Comparison of ENCODE assay signal across 8 cellular contexts in the genomic region with DNA sequence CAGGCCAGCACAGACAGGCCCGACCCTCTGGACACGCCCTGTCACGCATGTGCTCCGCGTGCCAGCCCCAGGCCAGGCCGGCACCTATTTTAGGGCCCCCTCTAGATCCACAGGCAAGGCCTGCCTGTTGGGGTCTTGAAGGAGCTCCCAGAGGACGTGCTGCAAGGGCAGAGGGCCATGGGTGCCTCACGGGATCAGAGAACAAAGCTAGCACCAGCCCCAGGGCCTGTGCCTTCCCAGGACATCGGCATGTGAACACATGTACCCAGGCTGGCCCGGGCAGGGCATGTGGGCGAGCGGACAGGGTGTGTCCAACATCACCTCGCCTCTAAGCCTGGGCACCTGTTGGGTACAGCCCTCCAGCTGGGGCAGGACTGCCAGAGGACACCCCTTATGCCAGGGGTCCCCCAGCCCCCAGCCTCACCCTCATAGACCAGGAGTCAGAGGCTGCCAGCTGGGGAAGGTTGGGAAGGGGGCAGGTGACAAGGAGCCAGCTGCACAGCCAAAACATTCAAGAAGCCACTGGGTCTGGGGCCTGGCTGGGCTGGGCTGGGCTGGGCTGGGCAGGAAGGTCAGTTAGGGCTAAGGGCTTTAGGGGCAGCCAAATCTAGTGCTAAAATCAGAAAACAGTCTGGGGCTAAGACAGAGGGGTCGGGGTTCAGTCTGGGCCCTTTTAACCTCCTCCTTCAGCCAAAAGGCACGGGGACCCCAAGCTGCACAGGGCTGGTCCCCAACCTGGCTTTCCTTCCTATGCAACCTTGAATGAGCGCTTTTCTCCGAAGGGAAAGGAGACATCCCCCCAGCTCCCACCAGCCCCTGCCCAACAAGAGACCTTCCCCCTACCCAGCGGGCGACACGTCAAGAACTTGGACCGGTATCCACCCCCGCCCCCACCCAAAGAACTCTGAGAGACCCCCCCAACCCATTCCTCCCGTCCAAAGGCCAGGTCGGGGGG. TPM values are rescaled to one million over a fixed set of nuclear protein-coding genes. Genes with fewer than 3 reads are reported as not detected.
A peak's percentile ranks its signal among the peaks of the same experiment; 100 is the strongest.
DNase-seq lines count a peak whose midpoint lies in the region; ATAC-seq, FAIRE-seq and TF ChIP-seq lines count a peak whose summit lies in the region.

No MANE protein-coding gene starts in this region.

- H3K9me3 ChIP-seq in SK-N-MC (ENCODE audit: low read depth, low read length) (no peaks in the 10 kb centered on the region), lung (ENCODE audit: control insufficient read depth in 2 of 2, insufficient read depth in 1 of 2, low read length in 1 of 2) (no peaks in the 10 kb centered on the region), upper lobe of left lung (no peaks in the 10 kb centered on the region)

- peak; percentile 37; the same call in 1 of the 2 replicates for TF ChIP-seq POLR2A in GM12892 (IDR thresholded peaks at IDR 0.05; ENCODE audit: low read depth, low read length)
- TF ChIP-seq POLR2A in upper lobe of left lung (IDR thresholded peaks at IDR 0.05) = peak in 2 of 4 donors; percentile 53 to 87

- TF ChIP-seq EP300 in upper lobe of left lung (IDR thresholded peaks at IDR 0.05) = peak in 2 of 4 donors; percentile 4 to 24

- H3K27ac Mint-ChIP-seq in dendritic cell treated with granulocyte-macrophage colony-stimulating factor and Interleukin-4, amounts not matched to agents 40 ng/mL and 50 ng/mL, for 4 days = peak overlapping the region; percentile 100

- 5 to 6% methylated on average over 24 of the region's 24 CpGs for WGBS in lung, 2 donors
- WGBS in upper lobe of left lung, 2 donors = 0 to 15% methylated on average over 4 to 22 of the region's 24 CpGs

- H3K27me3 ChIP-seq in lung (ENCODE audit: control insufficient read depth, insufficient read depth) (no peaks in the 10 kb centered on the region), upper lobe of left lung (no peaks in the 10 kb centered on the region)

- H3K9ac ChIP-seq in SK-N-MC (ENCODE audit: insufficient read length) = peak overlapping the region; percentile 85

- no peaks in the 10 kb centered on the region for H3K27me3 Mint-ChIP-seq in dendritic cell treated with granulocyte-macrophage colony-stimulating factor and Interleukin-4, amounts not matched to agents 40 ng/mL and 50 ng/mL, for 4 days

- FAIRE-seq in GM12892 (lab: Jason Lieb, UNC) = no peak
- FAIRE-seq in GM19239 (lab: Jason Lieb, UNC) = no peak

- H3K27ac ChIP-seq in SK-N-MC (peak overlapping the region; percentile 91), lung (ENCODE audit: low read depth in 1 of 2, low read length in 1 of 2) (peak overlapping the region; percentile 98 to 99), upper lobe of left lung (peak overlapping the region; percentile 99 to 100 (median 100))

- TF ChIP-seq CTCF in lung (IDR thresholded peaks at IDR 0.05; ENCODE audit: control extremely low read depth, extremely low read depth) (no peak), upper lobe of left lung (IDR thresholded peaks at IDR 0.05) (no peak)

- H3K4me1 ChIP-seq in lung (ENCODE audit: control insufficient read depth in 2 of 2, insufficient read depth in 2 of 2, low read length in 2 of 2) (peaks cover 0 to 11% of the 10 kb centered on the region in 2 donors), upper lobe of left lung (peaks cover 53 to 82% (median 66%) of the 10 kb centered on the region in 4 donors)

- H3K4me3 ChIP-seq in SK-N-MC (peak overlapping the region; percentile 80), lung (peak overlapping the region; percentile 88), upper lobe of left lung (peak overlapping the region; percentile 71 to 97 (median 90))

- intact Hi-C loops in dendritic cell treated with granulocyte-macrophage colony-stimulating factor and Interleukin-4, amounts not matched to agents 40 ng/mL and 50 ng/mL, for 4 days (cut with micrococcal nuclease) = no loop called here

- H3K4me3 Mint-ChIP-seq in dendritic cell treated with granulocyte-macrophage colony-stimulating factor and Interleukin-4, amounts not matched to agents 40 ng/mL and 50 ng/mL, for 4 days = peak overlapping the region; percentile 97

- H3K4me1 Mint-ChIP-seq in dendritic cell treated with granulocyte-macrophage colony-stimulating factor and Interleukin-4, amounts not matched to agents 40 ng/mL and 50 ng/mL, for 4 days (ENCODE audit: low read depth) = peaks cover 64% of the 10 kb centered on the region

- H3K36me3 ChIP-seq in SK-N-MC (ENCODE audit: insufficient read depth, low read length) = peaks cover 23% of the 10 kb centered on the region
- peaks cover 0 to 3% of the 10 kb centered on the region in 2 donors for H3K36me3 ChIP-seq in lung (ENCODE audit: control insufficient read depth in 2 of 2, insufficient read depth in 2 of 2, low read length in 2 of 2)
- peaks cover 0 to 15% (median 6%) of the 10 kb centered on the region in 4 donors for H3K36me3 ChIP-seq in upper lobe of left lung

- no peaks in the 10 kb centered on the region for H3K9me3 Mint-ChIP-seq in dendritic cell treated with granulocyte-macrophage colony-stimulating factor and Interleukin-4, amounts not matched to agents 40 ng/mL and 50 ng/mL, for 4 days

- H3K36me3 Mint-ChIP-seq in dendritic cell treated with granulocyte-macrophage colony-stimulating factor and Interleukin-4, amounts not matched to agents 40 ng/mL and 50 ng/mL, for 4 days (ENCODE audit: low read depth) = peaks cover 62% of the 10 kb centered on the region

- DNase-seq in GM12892 (ENCODE audit: insufficient read length) = no peak
- no peak for DNase-seq in SK-N-MC (ENCODE audit: low read depth, low spot score)
- DNase-seq in lung (ENCODE audit: low spot score) = peak; percentile 75
- DNase-seq in upper lobe of left lung = peak; percentile 80 to 91
- DNase-seq in GM19239 (ENCODE audit: insufficient read length, low spot score) = no peak
- DNase-seq in germinal center (ENCODE audit: low spot score) = no peak
- DNase-seq in DMS153 (lab: John Stamatoyannopoulos, UW) = no peak

- ATAC-seq in lung (ENCODE audit: insufficient read depth, low FRiP score) (no peak), upper lobe of left lung (ENCODE audit: low FRiP score in 2 of 2) (peak; percentile 1 to 17)

RNA-seq across cellular contexts. Expression of a gene that starts 35.3 kb away (rescaled TPM):
- polyA plus RNA-seq in GM12892 (2012; ENCODE audit: missing spikeins) = 1.2 TPM
- total RNA-seq in lung (1 to 10 TPM in 1 of 2 donors, not detected in 1; 1.5 TPM), upper lobe of left lung (1 to 10 TPM in 2 of 6 donors, not detected in 4; 1.3 to 5.2 TPM)
- polyA plus RNA-seq in lung = under 1 TPM; 0.81 to 0.82 TPM

RNA-seq across cellular contexts. Expression of a gene that starts 46.4 kb away (rescaled TPM):
- 1.8 TPM for polyA plus RNA-seq in GM12892 (2012; ENCODE audit: missing spikeins)
- total RNA-seq in lung = 10 to 100 TPM in 1 of 2 donors, 1 to 10 TPM in 1; 7.6 to 10.5 TPM
- 10 to 100 TPM in 1 of 2 donors, 1 to 10 TPM in 1; 3.7 to 10.0 TPM for polyA plus RNA-seq in lung
- 10 to 100 TPM in 4 of 6 donors, 1 to 10 TPM in 2; 7.3 to 22.6 (median 10.1) TPM for total RNA-seq in upper lobe of left lung

Comparison
In these comparisons a context has a peak if more than half of its experiments do, and no peak if none do; other contexts are left out.
1. DNase-seq: peak in lung (single experiment) and upper lobe of left lung (2 of 2); none in GM12892 (single experiment), SK-N-MC (single experiment), GM19239 (single experiment), germinal center (single experiment) and DMS153 (single experiment).
2. Peak in every context shown above with its lines, with median percentiles within 50 percentile points of each other: H3K27ac ChIP-seq and H3K4me3 ChIP-seq.